Comparison of ENCODE assay signal across 17 cellular contexts in genomic region chr5:133700251-133700650, GRCh38.
DNase-seq lines count a peak whose midpoint lies in the region; ATAC-seq, FAIRE-seq and TF ChIP-seq lines count a peak whose summit lies in the region.
"Had no signal": no experiment of that assay in that cellular context is flagged by ENCODE, and none has a peak within 500 bp of the region (broad histone marks: within the 10 kb centered on the region; RNA-seq: fewer than 3 reads in every experiment).

No MANE protein-coding gene starts in this region.

- TF ChIP-seq EP300 in HepG2 (IDR thresholded peaks at IDR 0.05; ENCODE audit: low read depth in 2 of 2, low read length in 2 of 2): no peak
- no peak for TF ChIP-seq EP300 in HepG2 (CRISPR knock-in tag; IDR thresholded peaks at IDR 0.05; ENCODE audit: borderline replicate concordance)

- no peak overlapping the region for H2AFZ ChIP-seq in HepG2 (ENCODE audit: low read length)

- CTCF ChIA-PET in HepG2 (lab: Yijun Ruan, JAX; ENCODE audit: low intra/inter-chr PET ratio, low total read pairs): no interaction called here

- no peak for ATAC-seq in stimulated activated memory B cell treated with anti-CD40 and anti-IgM and Interleukin-4, amounts not matched to agents 10 μg/mL and 1 μg/mL and 100 μg/mL, for 72 hours
- no peak for ATAC-seq in HepG2

- H3K36me3 ChIP-seq in bronchial epithelial cell (ENCODE audit: control insufficient read depth, insufficient read depth, low read length) (no peaks in the 10 kb centered on the region), SJCRH30 (no peaks in the 10 kb centered on the region), HepG2 (replicated peaks in 1 of 2; ENCODE audit: control insufficient read depth in 1 of 2, insufficient read depth in 2 of 2, low read length in 2 of 2) (no peaks in the 10 kb centered on the region)
- H3K36me3 ChIP-seq: HAP-1, SJSA1 had no signal

- H3K27ac ChIP-seq in SJCRH30 (no peak overlapping the region), HepG2 (ENCODE audit: extremely low read length, insufficient read depth, low read length) (no peak overlapping the region)
- H3K27ac ChIP-seq: SJSA1 had no signal

- 11% methylated on average over 1 of the region's 2 CpGs for WGBS in HepG2 (ENCODE audit: low lambda C conversion rate)

- no peak for TF ChIP-seq CTCF in bronchial epithelial cell (IDR thresholded peaks at IDR 0.05; ENCODE audit: insufficient read depth, low read length, severe bottlenecking)
- TF ChIP-seq CTCF in nephron (IDR thresholded peaks at IDR 0.05; ENCODE audit: unreplicated experiment in 3 of 3): no peak
- TF ChIP-seq CTCF in HepG2 (CRISPR knock-in tag; IDR thresholded peaks at IDR 0.05): no peak

- H3K4me2 ChIP-seq in HepG2 (ENCODE audit: low read depth, low read length): no peak overlapping the region

- no peak overlapping the region for H3K9ac ChIP-seq in HepG2 (ENCODE audit: insufficient read depth, low read depth, low read length)

- no peaks in the 10 kb centered on the region for H3K9me3 Mint-ChIP-seq in nephron
- H3K9me3 Mint-ChIP-seq in stimulated activated memory B cell treated with anti-CD40 and anti-IgM and Interleukin-4, amounts not matched to agents 10 μg/mL and 1 μg/mL and 100 μg/mL, for 72 hours: peaks cover 5% of the 10 kb centered on the region

- peaks cover 28% of the 10 kb centered on the region for H3K27me3 Mint-ChIP-seq in nephron (ENCODE audit: low read depth)
- H3K27me3 Mint-ChIP-seq in stimulated activated memory B cell treated with anti-CD40 and anti-IgM and Interleukin-4, amounts not matched to agents 10 μg/mL and 1 μg/mL and 100 μg/mL, for 72 hours: peaks cover 11% of the 10 kb centered on the region

- FAIRE-seq in bronchial epithelial cell (lab: Jason Lieb, UNC) (peak; percentile 68), HepG2 (lab: Jason Lieb, UNC) (no peak)

- POLR2A ChIA-PET in HepG2 (lab: Yijun Ruan, JAX): no interaction called here

- intact Hi-C loops in HepG2 (cut with micrococcal nuclease; ENCODE audit: unreplicated experiment): no loop called here

- H3K27me3 ChIP-seq in bronchial epithelial cell (ENCODE audit: control insufficient read depth, insufficient read depth, low read length) (no peaks in the 10 kb centered on the region), SJCRH30 (no peaks in the 10 kb centered on the region), HepG2 (ENCODE audit: control insufficient read depth in 1 of 2, insufficient read depth in 2 of 2, low read length in 2 of 2) (peaks cover 4% of the 10 kb centered on the region in 2 experiments; a peak in 4 of 5 replicates)
- H3K27me3 ChIP-seq: SJSA1 had no signal

- DNase-seq in activated CD8-positive, alpha-beta memory T cell treated with anti-CD3 and anti-CD28 coated beads for 24 hours: peak; percentile 11
- no peak for DNase-seq in activated CD8-positive, alpha-beta memory T cell treated with anti-CD3 and anti-CD28 coated beads, Interleukin-2, amount 50 U/mL, for 4 hours
- no peak for DNase-seq in bronchial epithelial cell (ENCODE audit: low read depth)
- no peak for DNase-seq in SJCRH30
- DNase-seq in NCI-H1105 (lab: John Stamatoyannopoulos, UW): no peak
- no peak for DNase-seq in HepG2 (ENCODE audit: low spot score)
- DNase-seq: 8988T, DMS79 treated with DMSO at 0.1 percent for 48 hours, NCI-H1417 treated with DMSO at 0.1 percent for 48 hours, NCI-H1930, NCI-H226, NCI-H524 treated with DMSO at 0.1 percent for 48 hours had no signal

- H3K79me2 ChIP-seq in HepG2 (ENCODE audit: insufficient read depth, low read length): no peaks in the 10 kb centered on the region

- no peaks in the 10 kb centered on the region for H3K4me1 Mint-ChIP-seq in nephron
- H3K4me1 Mint-ChIP-seq in stimulated activated memory B cell treated with anti-CD40 and anti-IgM and Interleukin-4, amounts not matched to agents 10 μg/mL and 1 μg/mL and 100 μg/mL, for 72 hours: peaks cover 20% of the 10 kb centered on the region
- H3K4me1 Mint-ChIP-seq: CD14-positive monocyte had no signal

- no peak for TF ChIP-seq RAD21 in HepG2 (CRISPR knock-in tag; IDR thresholded peaks at IDR 0.05)

- H3K4me1 ChIP-seq in SJCRH30: peaks cover 4% of the 10 kb centered on the region
- H3K4me1 ChIP-seq in HepG2 (ENCODE audit: insufficient read depth, low read length): no peaks in the 10 kb centered on the region
- H3K4me1 ChIP-seq: HAP-1, SJSA1 had no signal

- H3K4me3 ChIP-seq in bronchial epithelial cell (ENCODE audit: low read depth, low read length) (no peak overlapping the region), SJCRH30 (no peak overlapping the region), HepG2 (replicated peaks in 1 of 3; ENCODE audit: insufficient read depth in 1 of 3, low read depth in 2 of 3, low read length in 3 of 3) (no peak overlapping the region)
- H3K4me3 ChIP-seq: HAP-1, SJSA1 had no signal

- no peaks in the 10 kb centered on the region for H4K20me1 ChIP-seq in HepG2 (ENCODE audit: insufficient read depth, low read length)

- H3K27ac Mint-ChIP-seq in nephron: no peak overlapping the region
- peak overlapping the region; percentile 1 for H3K27ac Mint-ChIP-seq in stimulated activated memory B cell treated with anti-CD40 and anti-IgM and Interleukin-4, amounts not matched to agents 10 μg/mL and 1 μg/mL and 100 μg/mL, for 72 hours

- H3K36me3 Mint-ChIP-seq in nephron (ENCODE audit: low read depth): no peaks in the 10 kb centered on the region
- no peaks in the 10 kb centered on the region for H3K36me3 Mint-ChIP-seq in stimulated activated memory B cell treated with anti-CD40 and anti-IgM and Interleukin-4, amounts not matched to agents 10 μg/mL and 1 μg/mL and 100 μg/mL, for 72 hours
- H3K36me3 Mint-ChIP-seq: CD14-positive monocyte had no signal

- BruUV-seq in HepG2 (replicated peaks; lab: Mats Ljungman, UMichigan): no TSS peak

- H3K4me3 Mint-ChIP-seq in nephron: peak overlapping the region in 2 of 3 experiments; percentile 0 to 11
- H3K4me3 Mint-ChIP-seq in stimulated activated memory B cell treated with anti-CD40 and anti-IgM and Interleukin-4, amounts not matched to agents 10 μg/mL and 1 μg/mL and 100 μg/mL, for 72 hours: no peak overlapping the region
- H3K4me3 Mint-ChIP-seq: CD14-positive monocyte had no signal

- no peaks in the 10 kb centered on the region for H3K9me3 ChIP-seq in SJCRH30 (replicated peaks)
- no peaks in the 10 kb centered on the region for H3K9me3 ChIP-seq in HepG2 (ENCODE audit: low read length)
- H3K9me3 ChIP-seq: HAP-1, SJSA1 had no signal

- in situ Hi-C loops in HepG2 (cut with HindIII; ENCODE audit: extremely low pct_ligation_motif_present, low pct_unique_long_range_greater_than_20kb): no loop called here

- TF ChIP-seq POLR2A in HepG2 (IDR thresholded peaks at IDR 0.05; ENCODE audit: insufficient read depth in 1 of 2, low read depth in 2 of 2, low read length in 2 of 2): no peak

TF ChIP-seq in HepG2, 621 proteins besides CTCF, POLR2A, EP300 and RAD21 (continues in another document):
- TF ChIP-seq ONECUT2 (CRISPR knock-in tag; IDR thresholded peaks at IDR 0.05): no peak
- no peak for TF ChIP-seq POLR2AphosphoS2 (IDR thresholded peaks at IDR 0.05; ENCODE audit: low read depth, low read length)
- no peak for TF ChIP-seq MYPOP (CRISPR knock-in tag; IDR thresholded peaks at IDR 0.05)
- TF ChIP-seq ZNF234 (CRISPR knock-in tag; conservative IDR thresholded peaks at IDR 0.05): no peak
- TF ChIP-seq RERE (CRISPR knock-in tag; IDR thresholded peaks at IDR 0.05; ENCODE audit: low read depth): no peak
- no peak for TF ChIP-seq ZNF329 (CRISPR knock-in tag; IDR thresholded peaks at IDR 0.05; ENCODE audit: low read depth)
- TF ChIP-seq ATM (IDR thresholded peaks at IDR 0.05; ENCODE audit: borderline replicate concordance): no peak
- no peak for TF ChIP-seq HHEX (CRISPR knock-in tag; IDR thresholded peaks at IDR 0.05)
- no peak for TF ChIP-seq SIX1 (CRISPR knock-in tag; IDR thresholded peaks at IDR 0.05; ENCODE audit: borderline replicate concordance)
